ENCODE assay signal across 1 cellular context in the genomic region with DNA sequence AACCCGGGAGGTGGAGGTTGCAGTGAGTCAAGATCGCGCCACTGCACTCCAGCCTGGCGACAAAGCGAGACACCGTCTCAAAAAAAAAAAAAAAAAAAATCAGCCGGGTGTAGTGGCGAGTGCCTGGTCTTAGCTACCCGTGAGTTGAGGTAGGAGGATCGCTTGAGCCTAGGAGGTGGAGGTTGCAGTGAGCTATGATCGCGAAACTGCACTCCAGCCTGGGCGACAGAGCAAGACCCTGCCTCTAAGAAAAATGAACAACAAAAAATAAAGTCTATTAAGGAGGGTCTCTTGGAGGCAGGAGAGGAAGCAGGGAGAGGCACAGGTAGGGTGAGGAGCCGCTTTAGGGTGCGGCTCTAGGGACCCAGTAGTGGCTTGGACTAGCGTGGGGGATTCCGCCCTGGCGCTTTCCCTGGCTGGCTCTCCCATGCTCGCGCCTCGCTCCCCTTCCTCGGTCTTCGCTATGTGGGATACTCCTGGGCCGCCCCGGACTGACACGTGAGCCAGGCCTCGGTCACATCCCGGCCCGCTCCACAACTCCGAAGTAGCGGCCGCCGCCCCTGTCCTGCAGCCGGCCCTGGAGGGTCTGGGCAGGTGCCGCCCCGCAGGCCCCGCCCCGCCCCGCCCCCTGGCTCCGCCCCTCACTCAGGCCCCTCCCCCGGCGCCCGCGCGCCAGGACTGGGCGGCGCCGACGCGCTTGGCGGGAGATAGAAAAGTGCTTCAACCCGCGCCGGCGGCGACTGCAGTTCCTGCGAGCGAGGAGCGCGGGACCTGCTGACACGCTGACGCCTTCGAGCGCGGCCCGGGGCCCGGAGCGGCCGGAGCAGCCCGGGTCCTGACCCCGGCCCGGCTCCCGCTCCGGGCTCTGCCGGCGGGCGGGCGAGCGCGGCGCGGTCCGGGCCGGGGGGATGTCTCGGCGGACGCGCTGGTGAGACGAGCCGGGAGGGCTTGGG.
TF ChIP-seq lines count a peak whose summit lies in the region.

A gene (plus strand): TSS at position 739 of the 953 bp plus-strand sequence. CDS start 170 bp downstream, at position 909.

TF ChIP-seq in HepG2, 621 proteins besides CTCF, POLR2A, EP300 and RAD21 (continued from another document and continues in another):
- TF ChIP-seq, protein P1, sequence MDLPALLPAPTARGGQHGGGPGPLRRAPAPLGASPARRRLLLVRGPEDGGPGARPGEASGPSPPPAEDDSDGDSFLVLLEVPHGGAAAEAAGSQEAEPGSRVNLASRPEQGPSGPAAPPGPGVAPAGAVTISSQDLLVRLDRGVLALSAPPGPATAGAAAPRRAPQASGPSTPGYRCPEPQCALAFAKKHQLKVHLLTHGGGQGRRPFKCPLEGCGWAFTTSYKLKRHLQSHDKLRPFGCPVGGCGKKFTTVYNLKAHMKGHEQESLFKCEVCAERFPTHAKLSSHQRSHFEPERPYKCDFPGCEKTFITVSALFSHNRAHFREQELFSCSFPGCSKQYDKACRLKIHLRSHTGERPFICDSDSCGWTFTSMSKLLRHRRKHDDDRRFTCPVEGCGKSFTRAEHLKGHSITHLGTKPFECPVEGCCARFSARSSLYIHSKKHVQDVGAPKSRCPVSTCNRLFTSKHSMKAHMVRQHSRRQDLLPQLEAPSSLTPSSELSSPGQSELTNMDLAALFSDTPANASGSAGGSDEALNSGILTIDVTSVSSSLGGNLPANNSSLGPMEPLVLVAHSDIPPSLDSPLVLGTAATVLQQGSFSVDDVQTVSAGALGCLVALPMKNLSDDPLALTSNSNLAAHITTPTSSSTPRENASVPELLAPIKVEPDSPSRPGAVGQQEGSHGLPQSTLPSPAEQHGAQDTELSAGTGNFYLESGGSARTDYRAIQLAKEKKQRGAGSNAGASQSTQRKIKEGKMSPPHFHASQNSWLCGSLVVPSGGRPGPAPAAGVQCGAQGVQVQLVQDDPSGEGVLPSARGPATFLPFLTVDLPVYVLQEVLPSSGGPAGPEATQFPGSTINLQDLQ (CRISPR knock-in tag; IDR thresholded peaks at IDR 0.05) = peak; percentile 84; the same call in 1 of the 2 replicates
- TF ChIP-seq, protein P2, sequence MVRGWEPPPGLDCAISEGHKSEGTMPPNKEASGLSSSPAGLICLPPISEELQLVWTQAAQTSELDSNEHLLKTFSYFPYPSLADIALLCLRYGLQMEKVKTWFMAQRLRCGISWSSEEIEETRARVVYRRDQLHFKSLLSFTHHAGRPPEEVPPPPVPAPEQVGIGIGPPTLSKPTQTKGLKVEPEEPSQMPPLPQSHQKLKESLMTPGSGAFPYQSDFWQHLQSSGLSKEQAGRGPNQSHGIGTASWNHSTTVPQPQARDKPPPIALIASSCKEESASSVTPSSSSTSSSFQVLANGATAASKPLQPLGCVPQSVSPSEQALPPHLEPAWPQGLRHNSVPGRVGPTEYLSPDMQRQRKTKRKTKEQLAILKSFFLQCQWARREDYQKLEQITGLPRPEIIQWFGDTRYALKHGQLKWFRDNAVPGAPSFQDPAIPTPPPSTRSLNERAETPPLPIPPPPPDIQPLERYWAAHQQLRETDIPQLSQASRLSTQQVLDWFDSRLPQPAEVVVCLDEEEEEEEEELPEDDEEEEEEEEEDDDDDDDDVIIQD (CRISPR knock-in tag; IDR thresholded peaks at IDR 0.05; ENCODE audit: low read depth) = 0 out of 2 replicates have a peak, but pooled peaks have one; percentile 20
- TF ChIP-seq, protein P3, sequence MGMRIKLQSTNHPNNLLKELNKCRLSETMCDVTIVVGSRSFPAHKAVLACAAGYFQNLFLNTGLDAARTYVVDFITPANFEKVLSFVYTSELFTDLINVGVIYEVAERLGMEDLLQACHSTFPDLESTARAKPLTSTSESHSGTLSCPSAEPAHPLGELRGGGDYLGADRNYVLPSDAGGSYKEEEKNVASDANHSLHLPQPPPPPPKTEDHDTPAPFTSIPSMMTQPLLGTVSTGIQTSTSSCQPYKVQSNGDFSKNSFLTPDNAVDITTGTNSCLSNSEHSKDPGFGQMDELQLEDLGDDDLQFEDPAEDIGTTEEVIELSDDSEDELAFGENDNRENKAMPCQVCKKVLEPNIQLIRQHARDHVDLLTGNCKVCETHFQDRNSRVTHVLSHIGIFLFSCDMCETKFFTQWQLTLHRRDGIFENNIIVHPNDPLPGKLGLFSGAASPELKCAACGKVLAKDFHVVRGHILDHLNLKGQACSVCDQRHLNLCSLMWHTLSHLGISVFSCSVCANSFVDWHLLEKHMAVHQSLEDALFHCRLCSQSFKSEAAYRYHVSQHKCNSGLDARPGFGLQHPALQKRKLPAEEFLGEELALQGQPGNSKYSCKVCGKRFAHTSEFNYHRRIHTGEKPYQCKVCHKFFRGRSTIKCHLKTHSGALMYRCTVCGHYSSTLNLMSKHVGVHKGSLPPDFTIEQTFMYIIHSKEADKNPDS (CRISPR knock-in tag; IDR thresholded peaks at IDR 0.05) = no peak
- no peak for TF ChIP-seq SIX1 (CRISPR knock-in tag; IDR thresholded peaks at IDR 0.05; ENCODE audit: borderline replicate concordance)
- peak; percentile 46; the same call in 1 of the 2 replicates for TF ChIP-seq BRD4 (CRISPR knock-in tag; IDR thresholded peaks at IDR 0.05)
- TF ChIP-seq, protein P4, sequence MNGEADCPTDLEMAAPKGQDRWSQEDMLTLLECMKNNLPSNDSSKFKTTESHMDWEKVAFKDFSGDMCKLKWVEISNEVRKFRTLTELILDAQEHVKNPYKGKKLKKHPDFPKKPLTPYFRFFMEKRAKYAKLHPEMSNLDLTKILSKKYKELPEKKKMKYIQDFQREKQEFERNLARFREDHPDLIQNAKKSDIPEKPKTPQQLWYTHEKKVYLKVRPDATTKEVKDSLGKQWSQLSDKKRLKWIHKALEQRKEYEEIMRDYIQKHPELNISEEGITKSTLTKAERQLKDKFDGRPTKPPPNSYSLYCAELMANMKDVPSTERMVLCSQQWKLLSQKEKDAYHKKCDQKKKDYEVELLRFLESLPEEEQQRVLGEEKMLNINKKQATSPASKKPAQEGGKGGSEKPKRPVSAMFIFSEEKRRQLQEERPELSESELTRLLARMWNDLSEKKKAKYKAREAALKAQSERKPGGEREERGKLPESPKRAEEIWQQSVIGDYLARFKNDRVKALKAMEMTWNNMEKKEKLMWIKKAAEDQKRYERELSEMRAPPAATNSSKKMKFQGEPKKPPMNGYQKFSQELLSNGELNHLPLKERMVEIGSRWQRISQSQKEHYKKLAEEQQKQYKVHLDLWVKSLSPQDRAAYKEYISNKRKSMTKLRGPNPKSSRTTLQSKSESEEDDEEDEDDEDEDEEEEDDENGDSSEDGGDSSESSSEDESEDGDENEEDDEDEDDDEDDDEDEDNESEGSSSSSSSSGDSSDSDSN (CRISPR knock-in tag; IDR thresholded peaks at IDR 0.05) = peak; percentile 62
- no peak for TF ChIP-seq BHLHE40 (IDR thresholded peaks at IDR 0.05; ENCODE audit: low read length)
- TF ChIP-seq, protein P5, sequence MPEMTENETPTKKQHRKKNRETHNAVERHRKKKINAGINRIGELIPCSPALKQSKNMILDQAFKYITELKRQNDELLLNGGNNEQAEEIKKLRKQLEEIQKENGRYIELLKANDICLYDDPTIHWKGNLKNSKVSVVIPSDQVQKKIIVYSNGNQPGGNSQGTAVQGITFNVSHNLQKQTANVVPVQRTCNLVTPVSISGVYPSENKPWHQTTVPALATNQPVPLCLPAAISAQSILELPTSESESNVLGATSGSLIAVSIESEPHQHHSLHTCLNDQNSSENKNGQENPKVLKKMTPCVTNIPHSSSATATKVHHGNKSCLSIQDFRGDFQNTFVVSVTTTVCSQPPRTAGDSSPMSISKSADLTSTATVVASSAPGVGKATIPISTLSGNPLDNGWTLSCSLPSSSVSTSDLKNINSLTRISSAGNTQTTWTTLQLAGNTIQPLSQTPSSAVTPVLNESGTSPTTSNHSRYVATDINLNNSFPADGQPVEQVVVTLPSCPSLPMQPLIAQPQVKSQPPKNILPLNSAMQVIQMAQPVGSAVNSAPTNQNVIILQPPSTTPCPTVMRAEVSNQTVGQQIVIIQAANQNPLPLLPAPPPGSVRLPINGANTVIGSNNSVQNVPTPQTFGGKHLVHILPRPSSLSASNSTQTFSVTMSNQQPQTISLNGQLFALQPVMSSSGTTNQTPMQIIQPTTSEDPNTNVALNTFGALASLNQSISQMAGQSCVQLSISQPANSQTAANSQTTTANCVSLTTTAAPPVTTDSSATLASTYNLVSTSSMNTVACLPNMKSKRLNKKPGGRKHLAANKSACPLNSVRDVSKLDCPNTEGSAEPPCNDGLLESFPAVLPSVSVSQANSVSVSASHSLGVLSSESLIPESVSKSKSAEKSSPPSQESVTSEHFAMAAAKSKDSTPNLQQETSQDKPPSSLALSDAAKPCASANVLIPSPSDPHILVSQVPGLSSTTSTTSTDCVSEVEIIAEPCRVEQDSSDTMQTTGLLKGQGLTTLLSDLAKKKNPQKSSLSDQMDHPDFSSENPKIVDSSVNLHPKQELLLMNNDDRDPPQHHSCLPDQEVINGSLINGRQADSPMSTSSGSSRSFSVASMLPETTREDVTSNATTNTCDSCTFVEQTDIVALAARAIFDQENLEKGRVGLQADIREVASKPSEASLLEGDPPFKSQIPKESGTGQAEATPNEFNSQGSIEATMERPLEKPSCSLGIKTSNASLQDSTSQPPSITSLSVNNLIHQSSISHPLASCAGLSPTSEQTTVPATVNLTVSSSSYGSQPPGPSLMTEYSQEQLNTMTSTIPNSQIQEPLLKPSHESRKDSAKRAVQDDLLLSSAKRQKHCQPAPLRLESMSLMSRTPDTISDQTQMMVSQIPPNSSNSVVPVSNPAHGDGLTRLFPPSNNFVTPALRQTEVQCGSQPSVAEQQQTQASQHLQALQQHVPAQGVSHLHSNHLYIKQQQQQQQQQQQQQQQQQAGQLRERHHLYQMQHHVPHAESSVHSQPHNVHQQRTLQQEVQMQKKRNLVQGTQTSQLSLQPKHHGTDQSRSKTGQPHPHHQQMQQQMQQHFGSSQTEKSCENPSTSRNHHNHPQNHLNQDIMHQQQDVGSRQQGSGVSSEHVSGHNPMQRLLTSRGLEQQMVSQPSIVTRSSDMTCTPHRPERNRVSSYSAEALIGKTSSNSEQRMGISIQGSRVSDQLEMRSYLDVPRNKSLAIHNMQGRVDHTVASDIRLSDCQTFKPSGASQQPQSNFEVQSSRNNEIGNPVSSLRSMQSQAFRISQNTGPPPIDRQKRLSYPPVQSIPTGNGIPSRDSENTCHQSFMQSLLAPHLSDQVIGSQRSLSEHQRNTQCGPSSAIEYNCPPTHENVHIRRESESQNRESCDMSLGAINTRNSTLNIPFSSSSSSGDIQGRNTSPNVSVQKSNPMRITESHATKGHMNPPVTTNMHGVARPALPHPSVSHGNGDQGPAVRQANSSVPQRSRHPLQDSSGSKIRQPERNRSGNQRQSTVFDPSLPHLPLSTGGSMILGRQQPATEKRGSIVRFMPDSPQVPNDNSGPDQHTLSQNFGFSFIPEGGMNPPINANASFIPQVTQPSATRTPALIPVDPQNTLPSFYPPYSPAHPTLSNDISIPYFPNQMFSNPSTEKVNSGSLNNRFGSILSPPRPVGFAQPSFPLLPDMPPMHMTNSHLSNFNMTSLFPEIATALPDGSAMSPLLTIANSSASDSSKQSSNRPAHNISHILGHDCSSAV (CRISPR knock-in tag; IDR thresholded peaks at IDR 0.05; ENCODE audit: borderline replicate concordance) = no peak
- peak; percentile 41 for TF ChIP-seq ZEB1 (IDR thresholded peaks at IDR 0.05; ENCODE audit: insufficient replicate concordance, low read depth)
- TF ChIP-seq ZSCAN30 (CRISPR knock-in tag; IDR thresholded peaks at IDR 0.05) = no peak
- no peak for TF ChIP-seq ZNF549 (CRISPR knock-in tag; IDR thresholded peaks at IDR 0.05)
- no peak for TF ChIP-seq KMT2B (CRISPR knock-in tag; IDR thresholded peaks at IDR 0.05)
- TF ChIP-seq ZZZ3 (CRISPR knock-in tag; IDR thresholded peaks at IDR 0.05; ENCODE audit: borderline replicate concordance) = peak; percentile 38; the same call in 1 of the 2 replicates
- no peak for TF ChIP-seq ZNF382 (CRISPR knock-in tag; IDR thresholded peaks at IDR 0.05; ENCODE audit: borderline replicate concordance)
- TF ChIP-seq GABPA (IDR thresholded peaks at IDR 0.05; ENCODE audit: low read depth, low read length) = no peak
- TF ChIP-seq GABPA (CRISPR knock-in tag; IDR thresholded peaks at IDR 0.05; ENCODE audit: low read depth) = no peak
- TF ChIP-seq RXRB (CRISPR knock-in tag; IDR thresholded peaks at IDR 0.05; ENCODE audit: borderline replicate concordance) = no peak
- TF ChIP-seq, protein P6, sequence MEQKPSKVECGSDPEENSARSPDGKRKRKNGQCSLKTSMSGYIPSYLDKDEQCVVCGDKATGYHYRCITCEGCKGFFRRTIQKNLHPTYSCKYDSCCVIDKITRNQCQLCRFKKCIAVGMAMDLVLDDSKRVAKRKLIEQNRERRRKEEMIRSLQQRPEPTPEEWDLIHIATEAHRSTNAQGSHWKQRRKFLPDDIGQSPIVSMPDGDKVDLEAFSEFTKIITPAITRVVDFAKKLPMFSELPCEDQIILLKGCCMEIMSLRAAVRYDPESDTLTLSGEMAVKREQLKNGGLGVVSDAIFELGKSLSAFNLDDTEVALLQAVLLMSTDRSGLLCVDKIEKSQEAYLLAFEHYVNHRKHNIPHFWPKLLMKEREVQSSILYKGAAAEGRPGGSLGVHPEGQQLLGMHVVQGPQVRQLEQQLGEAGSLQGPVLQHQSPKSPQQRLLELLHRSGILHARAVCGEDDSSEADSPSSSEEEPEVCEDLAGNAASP (CRISPR knock-in tag; IDR thresholded peaks at IDR 0.05; ENCODE audit: borderline replicate concordance) = 0 out of 2 replicates have a peak, but pooled peaks have one; percentile 18
- peak; percentile 48 for TF ChIP-seq MED8 (CRISPR knock-in tag; IDR thresholded peaks at IDR 0.05; ENCODE audit: insufficient replicate concordance)
- peak; percentile 40; the same call in 1 of the 2 replicates for TF ChIP-seq MAZ (IDR thresholded peaks at IDR 0.05; ENCODE audit: borderline replicate concordance, low read depth, low read length)
- TF ChIP-seq MAZ (CRISPR knock-in tag; IDR thresholded peaks at IDR 0.05; ENCODE audit: low read depth) = no peak
- TF ChIP-seq ZNF780A (CRISPR knock-in tag; IDR thresholded peaks at IDR 0.05) = no peak
- 0 out of 2 replicates have a peak, but pooled peaks have one; percentile 34 for TF ChIP-seq ZNF773 (CRISPR knock-in tag; IDR thresholded peaks at IDR 0.05; ENCODE audit: borderline replicate concordance)
- peak; percentile 71 for TF ChIP-seq GABPB1 (CRISPR knock-in tag; IDR thresholded peaks at IDR 0.05)
- peak; percentile 15; the same call in 1 of the 2 replicates for TF ChIP-seq HOXA5 (CRISPR knock-in tag; IDR thresholded peaks at IDR 0.05)
- no peak for TF ChIP-seq MAFF (IDR thresholded peaks at IDR 0.05; ENCODE audit: low read depth, low read length)
- TF ChIP-seq ZNF563 (CRISPR knock-in tag; IDR thresholded peaks at IDR 0.05) = peak; percentile 74; the same call in 1 of the 2 replicates
- no peak for TF ChIP-seq ZNF326 (CRISPR knock-in tag; IDR thresholded peaks at IDR 0.05; ENCODE audit: borderline replicate concordance)
- TF ChIP-seq ZSCAN20 (CRISPR knock-in tag; IDR thresholded peaks at IDR 0.05; ENCODE audit: borderline replicate concordance) = no peak; the same call in 1 of the 2 replicates
- TF ChIP-seq, protein P7, sequence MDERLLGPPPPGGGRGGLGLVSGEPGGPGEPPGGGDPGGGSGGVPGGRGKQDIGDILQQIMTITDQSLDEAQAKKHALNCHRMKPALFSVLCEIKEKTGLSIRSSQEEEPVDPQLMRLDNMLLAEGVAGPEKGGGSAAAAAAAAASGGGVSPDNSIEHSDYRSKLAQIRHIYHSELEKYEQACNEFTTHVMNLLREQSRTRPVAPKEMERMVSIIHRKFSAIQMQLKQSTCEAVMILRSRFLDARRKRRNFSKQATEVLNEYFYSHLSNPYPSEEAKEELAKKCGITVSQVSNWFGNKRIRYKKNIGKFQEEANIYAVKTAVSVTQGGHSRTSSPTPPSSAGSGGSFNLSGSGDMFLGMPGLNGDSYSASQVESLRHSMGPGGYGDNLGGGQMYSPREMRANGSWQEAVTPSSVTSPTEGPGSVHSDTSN (CRISPR knock-in tag; IDR thresholded peaks at IDR 0.05) = no peak
- TF ChIP-seq MXI1 (IDR thresholded peaks at IDR 0.05; ENCODE audit: borderline replicate concordance, low read depth, low read length) = peak; percentile 98
- peak; percentile 64; the same call in 1 of the 2 replicates for TF ChIP-seq ZNF232 (CRISPR knock-in tag; IDR thresholded peaks at IDR 0.05; ENCODE audit: borderline replicate concordance)
- no peak for TF ChIP-seq ZNF605 (CRISPR knock-in tag; IDR thresholded peaks at IDR 0.05)
- no peak for TF ChIP-seq ZNF660 (CRISPR knock-in tag; IDR thresholded peaks at IDR 0.05; ENCODE audit: borderline replicate concordance, low read depth)
- no peak for TF ChIP-seq MLLT10 (CRISPR knock-in tag; IDR thresholded peaks at IDR 0.05)
